13 cellular contexts compared by ENCODE assay signal in the genomic region with DNA sequence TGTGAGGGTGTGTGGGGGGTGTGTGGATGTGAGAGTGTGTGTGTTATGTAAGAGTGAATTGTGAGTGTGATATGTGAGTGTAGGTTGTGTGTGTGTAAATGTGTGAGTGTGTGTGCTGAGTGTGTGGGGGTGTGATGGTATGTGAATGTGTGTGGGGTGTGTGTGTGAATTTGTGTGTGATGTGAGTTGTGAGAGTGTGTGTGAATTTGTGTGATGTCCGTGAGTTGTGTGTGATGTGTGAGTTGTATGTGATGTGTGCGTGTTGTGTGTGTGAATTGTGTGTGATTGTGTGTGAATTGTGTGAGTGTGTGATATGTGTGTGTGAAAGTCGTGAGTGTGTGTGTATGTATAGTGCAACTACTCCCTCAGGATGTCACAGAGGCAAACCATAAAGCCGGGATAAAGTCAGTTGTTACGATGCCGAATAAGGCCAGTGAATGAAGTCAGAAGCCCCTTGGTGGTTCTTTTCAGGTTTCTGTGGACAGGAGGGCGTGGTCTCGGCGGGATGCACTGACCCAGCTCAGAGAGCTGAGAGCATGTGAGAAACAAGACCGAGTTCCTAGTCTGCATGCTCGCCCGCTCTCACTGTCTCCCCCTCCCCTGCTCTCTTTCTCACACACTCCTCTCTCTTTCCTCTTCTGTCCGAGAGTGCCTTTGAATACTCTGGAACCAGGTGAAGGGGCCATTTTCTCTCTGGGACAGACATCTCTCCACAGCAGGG.
A peak's percentile ranks its signal among the peaks of the same experiment; 100 is the strongest.
DNase-seq lines count a peak whose midpoint lies in the region; ATAC-seq and TF ChIP-seq lines count a peak whose summit lies in the region.
"Had no signal": no experiment of that assay in that cellular context is flagged by ENCODE, and none has a peak within 500 bp of the region (broad histone marks: within the 10 kb centered on the region; RNA-seq: fewer than 3 reads in every experiment).

No MANE protein-coding gene starts in this region.

- H3K4me3 ChIP-seq in heart left ventricle (no peak overlapping the region), astrocyte of the spinal cord (ENCODE audit: low read depth, low read length) (no peak overlapping the region), uterus (no peak overlapping the region)
- H3K4me3 ChIP-seq: A549 had no signal

- DNase-seq in Right ventricle myocardium inferior (ENCODE audit: missing footprints) (peak; percentile 33), heart left ventricle (no peak), astrocyte of the spinal cord (ENCODE audit: low read depth, low spot score) (peak; percentile 17), iPS-NIHi7 (ENCODE audit: extremely low spot score) (peak; percentile 84), uterus (peak; percentile 23 to 24), HCEC 1CT (no peak), HK-2 (ENCODE audit: unreplicated experiment) (no peak)
- DNase-seq: activated naive CD4-positive, alpha-beta T cell treated with anti-CD3 and anti-CD28 coated beads for 36 hours; NCI-H1092 treated with DMSO at 0.1 percent for 48 hours; NCI-H446; stimulated activated CD4-positive, alpha-beta T cell treated with anti-CD3 and anti-CD28 coated beads, Interleukin-4, amount 100 ng/mL, for 1 hour had no signal

- intact Hi-C loops in Right ventricle myocardium inferior (cut with DNase I) (no loop called here), heart left ventricle (cut with DNase I) (no loop called here), uterus (cut with DNase I; ENCODE audit: low total_unique reads) (no loop called here)

- in situ Hi-C loops in astrocyte of the spinal cord (cut with HindIII; ENCODE audit: low sequenced_read_pairs), result no loop called here

- H3K36me3 ChIP-seq in heart left ventricle (no peaks in the 10 kb centered on the region), uterus (no peaks in the 10 kb centered on the region)

- 33 to 48% (median 41%) methylated on average over 13 of the region's 13 CpGs for WGBS in heart left ventricle, 4 donors

- H3K27ac ChIP-seq in heart left ventricle (no peak overlapping the region), uterus (no peak overlapping the region)

- ATAC-seq in Right ventricle myocardium inferior, result no peak
- no peak for ATAC-seq in heart left ventricle
- no peak for ATAC-seq in activated T-helper 17 cell treated with anti-CD3 and anti-CD28 coated beads, Interleukin-2, amount 50 U/mL, for 72 hours (replicated peaks)
- ATAC-seq: A549 had no signal

- no peaks in the 10 kb centered on the region for H3K36me3 Mint-ChIP-seq in activated T-helper 17 cell treated with anti-CD3 and anti-CD28 coated beads, Interleukin-2, amount 50 U/mL, for 72 hours (ENCODE audit: low read depth)

- no peak for TF ChIP-seq POLR2A in heart left ventricle (IDR thresholded peaks at IDR 0.05)
- no peak for TF ChIP-seq POLR2A in uterus (IDR thresholded peaks at IDR 0.05)

- H3K9me3 Mint-ChIP-seq in activated T-helper 17 cell treated with anti-CD3 and anti-CD28 coated beads, Interleukin-2, amount 50 U/mL, for 72 hours, result no peaks in the 10 kb centered on the region
- H3K9me3 Mint-ChIP-seq: activated naive CD4-positive, alpha-beta T cell treated with anti-CD3 and anti-CD28 coated beads for 36 hours had no signal

- peaks cover 11% of the 10 kb centered on the region for H3K4me1 Mint-ChIP-seq in activated T-helper 17 cell treated with anti-CD3 and anti-CD28 coated beads, Interleukin-2, amount 50 U/mL, for 72 hours

- H3K4me3 Mint-ChIP-seq in activated T-helper 17 cell treated with anti-CD3 and anti-CD28 coated beads, Interleukin-2, amount 50 U/mL, for 72 hours, result no peak overlapping the region
- H3K4me3 Mint-ChIP-seq: activated naive CD4-positive, alpha-beta T cell treated with anti-CD3 and anti-CD28 coated beads for 36 hours had no signal

- H3K4me1 ChIP-seq in heart left ventricle (peaks cover 0 to 11% (median 2%) of the 10 kb centered on the region in 12 donors), uterus (peaks cover 0 to 3% of the 10 kb centered on the region in 2 donors)

- no peak overlapping the region for H3K27ac Mint-ChIP-seq in activated T-helper 17 cell treated with anti-CD3 and anti-CD28 coated beads, Interleukin-2, amount 50 U/mL, for 72 hours
- H3K27ac Mint-ChIP-seq: activated naive CD4-positive, alpha-beta T cell treated with anti-CD3 and anti-CD28 coated beads for 36 hours had no signal

- TF ChIP-seq CTCF in heart left ventricle (IDR thresholded peaks at IDR 0.05), result no peak
- TF ChIP-seq CTCF in astrocyte of the spinal cord (IDR thresholded peaks at IDR 0.05; ENCODE audit: low read depth, low read length), result no peak
- no peak for TF ChIP-seq CTCF in uterus (IDR thresholded peaks at IDR 0.05)

- H3K27me3 ChIP-seq in heart left ventricle, result peaks cover 0 to 16% (median 6%) of the 10 kb centered on the region in 9 donors
- no peaks in the 10 kb centered on the region for H3K27me3 ChIP-seq in uterus

- peaks cover 3% of the 10 kb centered on the region for H3K27me3 Mint-ChIP-seq in activated T-helper 17 cell treated with anti-CD3 and anti-CD28 coated beads, Interleukin-2, amount 50 U/mL, for 72 hours

- H3K9me3 ChIP-seq in heart left ventricle (no peaks in the 10 kb centered on the region), uterus (no peaks in the 10 kb centered on the region)
- H3K9me3 ChIP-seq: A549 had no signal

Comparison
In these comparisons a context has a peak if more than half of its experiments do, and no peak if none do; other contexts are left out.
1. DNase-seq: peak in Right ventricle myocardium inferior (single experiment), astrocyte of the spinal cord (single experiment), iPS-NIHi7 (single experiment) and uterus (2 of 2); none in heart left ventricle (0 of 5), HCEC 1CT (single experiment) and HK-2 (single experiment).